8 cellular contexts compared by ENCODE assay signal in the genomic region with DNA sequence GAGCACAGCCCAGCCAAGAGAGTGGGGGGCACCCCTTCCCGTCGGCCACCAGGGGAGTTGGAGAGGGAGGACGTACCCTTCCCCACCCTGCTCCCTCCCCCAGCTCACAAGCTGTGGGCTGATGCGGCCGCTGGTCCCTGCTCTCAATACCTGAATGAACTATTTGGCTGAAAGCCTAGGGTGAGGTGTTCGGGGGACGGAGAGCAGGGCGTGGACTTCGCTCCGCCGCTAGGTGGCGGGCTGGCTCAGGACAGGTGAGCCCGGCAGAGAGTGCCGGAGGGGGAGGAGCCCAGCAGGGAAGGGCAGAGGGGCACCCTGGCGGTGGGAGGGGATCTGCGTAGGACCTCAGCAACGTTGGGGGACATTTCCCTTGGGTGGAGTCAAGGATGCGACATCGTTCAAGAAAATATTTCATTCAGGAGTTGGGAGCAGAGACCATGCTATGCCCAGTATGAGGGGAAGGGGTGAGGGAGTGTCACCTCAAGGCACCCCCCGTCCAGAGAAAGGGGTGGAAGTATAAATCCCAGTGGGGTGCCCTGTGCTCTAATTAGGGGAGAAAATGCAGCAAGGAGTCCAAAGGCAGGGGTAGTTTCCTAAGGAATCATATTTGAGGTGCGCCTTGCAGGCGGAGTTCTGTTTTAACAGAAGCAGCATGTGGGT. TPM values are rescaled to one million over a fixed set of nuclear protein-coding genes. Genes with fewer than 3 reads are reported as not detected.
A peak's percentile ranks its signal among the peaks of the same experiment; 100 is the strongest.
DNase-seq lines count a peak whose midpoint lies in the region; ATAC-seq and TF ChIP-seq lines count a peak whose summit lies in the region.

No MANE protein-coding gene starts in this region.

- peak; percentile 52 for ATAC-seq in HG03159 (IDR thresholded peaks at IDR 0.05; ENCODE audit: unreplicated experiment)
- ATAC-seq in gastroesophageal sphincter = no peak
- peak in 3 of 4 donors; percentile 68 to 89 (median 77) for ATAC-seq in psoas muscle

- peak in 3 of 4 experiments; percentile 29 to 53 (median 42) for TF ChIP-seq CTCF in gastroesophageal sphincter (IDR thresholded peaks at IDR 0.05)
- peak; percentile 39 for TF ChIP-seq CTCF in psoas muscle (IDR thresholded peaks at IDR 0.05)

- H3K9me3 ChIP-seq in gastroesophageal sphincter (no peaks in the 10 kb centered on the region), psoas muscle (no peaks in the 10 kb centered on the region)

- WGBS in gastroesophageal sphincter (ENCODE audit: low coverage in 1 of 2), 2 donors = 10 to 15% methylated on average over 12 to 21 of the region's 22 CpGs
- WGBS in psoas muscle, 3 donors = 9 to 11% (median 9%) methylated on average over 22 of the region's 22 CpGs

- DNase-seq in DMS79 (lab: John Stamatoyannopoulos, UW) (peak; percentile 74), NCI-H748 treated with DMSO at 0.1 percent for 48 hours (lab: John Stamatoyannopoulos, UW) (peak; percentile 70), psoas muscle (peak in 1 of 2 donors; percentile 31), SW 1271 (lab: John Stamatoyannopoulos, UW) (no peak), DMS114 treated with DMSO at 0.1 percent for 48 hours (lab: John Stamatoyannopoulos, UW; ENCODE audit: unreplicated experiment) (no peak)
- DNase-seq in activated T-cell treated with anti-CD3 and anti-CD28 coated beads, Interleukin-2, amount 50 U/mL, for 1 hour = peak; percentile 73

- no peak overlapping the region for H3K27ac ChIP-seq in gastroesophageal sphincter
- H3K27ac ChIP-seq in psoas muscle = no peak overlapping the region

- no peak for TF ChIP-seq POLR2A in gastroesophageal sphincter (IDR thresholded peaks at IDR 0.05)

- H3K27me3 ChIP-seq in gastroesophageal sphincter (peaks cover 57% of the 10 kb centered on the region), psoas muscle (ENCODE audit: insufficient read depth in 3 of 3, low read length in 2 of 3) (peaks cover 0 to 31% (median 3%) of the 10 kb centered on the region in 3 donors)

- H3K4me3 ChIP-seq in gastroesophageal sphincter (no peak overlapping the region), psoas muscle (no peak overlapping the region)

- TF ChIP-seq EP300 in gastroesophageal sphincter (IDR thresholded peaks at IDR 0.05) = no peak

- H3K4me1 ChIP-seq in gastroesophageal sphincter (peaks cover 0 to 4% (median 0%) of the 10 kb centered on the region in 3 donors), psoas muscle (no peaks in the 10 kb centered on the region)

- H3K36me3 ChIP-seq in gastroesophageal sphincter = no peaks in the 10 kb centered on the region
- no peaks in the 10 kb centered on the region for H3K36me3 ChIP-seq in psoas muscle (ENCODE audit: insufficient read depth in 1 of 2, low read depth in 1 of 2)

- intact Hi-C loops in psoas muscle (cut with DNase I) = no loop called here

RNA-seq across cellular contexts. Expression of gene RHBG, which starts 12.0 kb away (rescaled TPM):
- total RNA-seq in gastroesophageal sphincter (not detected), psoas muscle (not detected)
- not detected for polyA plus RNA-seq in psoas muscle

RNA-seq across cellular contexts. Expression of gene TSACC, which starts 18.7 kb away (rescaled TPM):
- total RNA-seq in gastroesophageal sphincter (not detected), psoas muscle (1 to 10 TPM in 1 of 4 donors, under 1 TPM in 3; 0.50 to 1.7 (median 0.85) TPM)
- under 1 TPM; 0.30 to 0.94 (median 0.56) TPM for polyA plus RNA-seq in psoas muscle

RNA-seq across cellular contexts. Expression of gene CCT3, which starts 18.9 kb away (rescaled TPM):
- total RNA-seq in gastroesophageal sphincter (100 to 1,000 TPM; 189 to 224 (median 209) TPM), psoas muscle (100 to 1,000 TPM; 164 to 190 (median 178) TPM)
- polyA plus RNA-seq in psoas muscle = 100 to 1,000 TPM; 144 to 258 (median 207) TPM

RNA-seq across cellular contexts. Expression of gene VHLL, which starts 57.9 kb away (rescaled TPM):
- total RNA-seq in gastroesophageal sphincter (not detected), psoas muscle (not detected)
- not detected for polyA plus RNA-seq in psoas muscle

Comparison
In these comparisons a context has a peak if more than half of its experiments do, and no peak if none do; other contexts are left out.
1. DNase-seq: peak in DMS79 (single experiment), NCI-H748 treated with DMSO at 0.1 percent for 48 hours (single experiment) and activated T-cell treated with anti-CD3 and anti-CD28 coated beads, Interleukin-2, amount 50 U/mL, for 1 hour (single experiment); none in SW 1271 (0 of 2) and DMS114 treated with DMSO at 0.1 percent for 48 hours (single experiment).